In genomic region chr10:79189853-79190435, GRCh38 we compare ENCODE assay signal across 13 cellular contexts.
DNase-seq lines count a peak whose midpoint lies in the region; ATAC-seq and TF ChIP-seq lines count a peak whose summit lies in the region.
"Had no signal": no experiment of that assay in that cellular context is flagged by ENCODE, and none has a peak within 500 bp of the region (broad histone marks: within the 10 kb centered on the region; RNA-seq: fewer than 3 reads in every experiment).

No MANE protein-coding gene starts in this region.

- CTCF ChIA-PET in activated naive CD4-positive, alpha-beta T cell treated with anti-CD3 and anti-CD28 coated beads, Interleukin-2, amount 10 ng/mL, durations not matched to agents 7 days and 5 days (lab: Charles Lee): interaction anchor here (0.6 to 1.1 kb wide), 3 partner anchors 13 to 1143 kb away, joined by 3 to 4 read pairs (median 3); no protein-coding TSS in a partner anchor

- peak overlapping the region; percentile 90 for H3K4me2 ChIP-seq in BLaER1

- H3K4me1 Mint-ChIP-seq in activated naive CD4-positive, alpha-beta T cell treated with anti-CD3 and anti-CD28 coated beads, Interleukin-2, amount 10 ng/mL, durations not matched to agents 7 days and 5 days: no peaks in the 10 kb centered on the region

- H4K20me1 ChIP-seq in BLaER1: peaks cover 100% of the 10 kb centered on the region

- H3K4me1 ChIP-seq in BLaER1 (peaks cover 99% of the 10 kb centered on the region), esophagus muscularis mucosa (peaks cover 90 to 97% (median 95%) of the 10 kb centered on the region in 4 donors)

- no peak overlapping the region for H3K27ac Mint-ChIP-seq in activated naive CD4-positive, alpha-beta T cell treated with anti-CD3 and anti-CD28 coated beads, Interleukin-2, amount 10 ng/mL, durations not matched to agents 7 days and 5 days
- H3K27ac Mint-ChIP-seq: activated T-cell treated with anti-CD3 and anti-CD28 coated beads, Interleukin-2, amount 50 U/mL, for 24 hours had no signal

- no peak for TF ChIP-seq CTCF in esophagus muscularis mucosa (IDR thresholded peaks at IDR 0.05)
- TF ChIP-seq CTCF in retinal pigment epithelial cell (conservative IDR thresholded peaks at IDR 0.05; ENCODE audit: low read depth, low read length): no peak

- no peaks in the 10 kb centered on the region for H3K27me3 ChIP-seq in BLaER1
- H3K27me3 ChIP-seq in esophagus muscularis mucosa: no peaks in the 10 kb centered on the region

- H3K27me3 Mint-ChIP-seq in activated naive CD4-positive, alpha-beta T cell treated with anti-CD3 and anti-CD28 coated beads, Interleukin-2, amount 10 ng/mL, durations not matched to agents 7 days and 5 days: peaks cover 3% of the 10 kb centered on the region
- H3K27me3 Mint-ChIP-seq: activated T-cell treated with anti-CD3 and anti-CD28 coated beads, Interleukin-2, amount 50 U/mL, for 24 hours; stimulated activated naive CD8-positive, alpha-beta T cell treated with anti-CD3 and anti-CD28 coated beads, Interleukin-15, Interleukin-2, amounts not matched to agents 100 ng/mL and 50 ng/mL, for 24 hours had no signal

- H3K4me3 ChIP-seq in BLaER1: no peak overlapping the region
- no peak overlapping the region for H3K4me3 ChIP-seq in esophagus muscularis mucosa
- H3K4me3 ChIP-seq in retinal pigment epithelial cell (ENCODE audit: low read length): no peak overlapping the region

- intact Hi-C loops in esophagus muscularis mucosa (cut with DNase I): loop anchor here (10.0 kb wide), 1 partner anchor 215 kb away; no protein-coding TSS in a partner anchor

- H3K9me3 Mint-ChIP-seq in activated naive CD4-positive, alpha-beta T cell treated with anti-CD3 and anti-CD28 coated beads, Interleukin-2, amount 10 ng/mL, durations not matched to agents 7 days and 5 days: no peaks in the 10 kb centered on the region
- H3K9me3 Mint-ChIP-seq: activated T-cell treated with anti-CD3 and anti-CD28 coated beads, Interleukin-2, amount 50 U/mL, for 24 hours; stimulated activated naive CD8-positive, alpha-beta T cell treated with anti-CD3 and anti-CD28 coated beads, Interleukin-15, Interleukin-2, amounts not matched to agents 100 ng/mL and 50 ng/mL, for 24 hours had no signal

- no peak overlapping the region for H3K4me3 Mint-ChIP-seq in activated naive CD4-positive, alpha-beta T cell treated with anti-CD3 and anti-CD28 coated beads, Interleukin-2, amount 10 ng/mL, durations not matched to agents 7 days and 5 days
- H3K4me3 Mint-ChIP-seq: activated T-cell treated with anti-CD3 and anti-CD28 coated beads, Interleukin-2, amount 50 U/mL, for 24 hours; stimulated activated naive CD8-positive, alpha-beta T cell treated with anti-CD3 and anti-CD28 coated beads, Interleukin-15, Interleukin-2, amounts not matched to agents 100 ng/mL and 50 ng/mL, for 24 hours had no signal

- WGBS in esophagus muscularis mucosa: 85% methylated on average over 7 of the region's 10 CpGs

- DNase-seq in NCI-H226 (peak; percentile 82), esophagus muscularis mucosa (ENCODE audit: extremely low spot score) (no peak), retinal pigment epithelial cell (ENCODE audit: low read depth) (peak; percentile 52), NCI-H82 treated with DMSO at 0.1 percent for 48 hours (lab: John Stamatoyannopoulos, UW; ENCODE audit: unreplicated experiment) (no peak)
- DNase-seq in activated naive CD4-positive, alpha-beta T cell treated with anti-CD3 and anti-CD28 coated beads, Interleukin-2, amount 10 ng/mL, durations not matched to agents 7 days and 5 days: no peak
- DNase-seq: activated T-cell treated with anti-CD3 and anti-CD28 coated beads, Interleukin-2, amount 50 U/mL, for 24 hours; stimulated activated CD4-positive, alpha-beta T cell treated with anti-CD3 and anti-CD28 coated beads, Interleukin-1b, Interleukin-23, amount 100 ng/mL, for 48 hours; WERI-Rb-1 had no signal

- no peak for TF ChIP-seq EP300 in esophagus muscularis mucosa (IDR thresholded peaks at IDR 0.05)

- ATAC-seq in HG02885 (IDR thresholded peaks at IDR 0.05; ENCODE audit: poor library complexity, unreplicated experiment) (no peak), HG02588 (IDR thresholded peaks at IDR 0.05; ENCODE audit: unreplicated experiment) (no peak)

- H3K9me3 ChIP-seq in BLaER1: peaks cover 11% of the 10 kb centered on the region
- H3K9me3 ChIP-seq in esophagus muscularis mucosa: no peaks in the 10 kb centered on the region

- H3K36me3 ChIP-seq in BLaER1 (peaks cover 71% of the 10 kb centered on the region), esophagus muscularis mucosa (peaks cover 0 to 23% (median 13%) of the 10 kb centered on the region in 4 donors)

- H3K36me3 Mint-ChIP-seq in activated naive CD4-positive, alpha-beta T cell treated with anti-CD3 and anti-CD28 coated beads, Interleukin-2, amount 10 ng/mL, durations not matched to agents 7 days and 5 days: no peaks in the 10 kb centered on the region

- H3K9ac ChIP-seq in BLaER1: no peak overlapping the region

- H3K27ac ChIP-seq in BLaER1 (peak overlapping the region; percentile 26; the same call in 1 of the 2 replicates), esophagus muscularis mucosa (replicated peaks in 1 of 4) (peak overlapping the region; percentile 11 to 52 (median 27))
- H3K27ac ChIP-seq: C4-2B, WERI-Rb-1 had no signal

- TF ChIP-seq POLR2A in esophagus muscularis mucosa (IDR thresholded peaks at IDR 0.05; ENCODE audit: low read depth): no peak

Comparison
In these comparisons a context has a peak if more than half of its experiments do, and no peak if none do; other contexts are left out.
1. DNase-seq: peak in NCI-H226 (single experiment) and retinal pigment epithelial cell (single experiment); none in esophagus muscularis mucosa (single experiment), NCI-H82 treated with DMSO at 0.1 percent for 48 hours (single experiment) and activated naive CD4-positive, alpha-beta T cell treated with anti-CD3 and anti-CD28 coated beads, Interleukin-2, amount 10 ng/mL, durations not matched to agents 7 days and 5 days (single experiment).